In the genomic region with DNA sequence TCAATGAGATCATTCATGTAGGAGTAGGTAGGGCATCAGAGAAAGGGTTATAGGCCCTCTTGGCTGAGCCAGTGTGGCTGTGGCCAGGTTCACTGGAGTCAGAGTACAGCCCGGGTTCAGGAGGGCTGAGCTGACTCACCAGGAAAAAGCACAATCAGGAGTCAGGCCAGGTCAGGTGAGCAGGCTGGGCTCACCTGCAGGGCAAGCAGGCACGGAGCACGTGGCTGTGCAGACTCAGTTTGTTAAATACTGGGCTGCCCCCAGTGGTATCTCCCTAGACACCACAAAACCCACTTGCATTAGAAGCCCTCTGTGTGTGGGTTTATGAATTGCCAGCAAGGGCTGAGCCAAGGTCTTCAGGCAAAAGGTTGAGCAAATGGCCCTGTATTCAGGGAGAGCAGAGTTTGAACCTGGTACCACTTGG, we compare ENCODE assay signal across 1 cellular context.
TF ChIP-seq lines count a peak whose summit lies in the region.

No MANE protein-coding gene starts in this region.

TF ChIP-seq in HepG2, 621 proteins besides CTCF, POLR2A, EP300 and RAD21 (continues in another document):
- TF ChIP-seq ERF (CRISPR knock-in tag; IDR thresholded peaks at IDR 0.05) (peak; percentile 83; the same call in 1 of the 2 replicates), ZFP37 (CRISPR knock-in tag; IDR thresholded peaks at IDR 0.05; ENCODE audit: borderline replicate concordance) (peak; percentile 79; the same call in 1 of the 2 replicates), KAT7 (CRISPR knock-in tag; IDR thresholded peaks at IDR 0.05; ENCODE audit: borderline replicate concordance) (no peak), DR1 (CRISPR knock-in tag; IDR thresholded peaks at IDR 0.05) (no peak), ZNF30 (CRISPR knock-in tag; IDR thresholded peaks at IDR 0.05) (no peak), EED (CRISPR knock-in tag; IDR thresholded peaks at IDR 0.05) (no peak), ZNF607 (CRISPR knock-in tag; IDR thresholded peaks at IDR 0.05; ENCODE audit: borderline replicate concordance) (peak; percentile 60; the same call in 1 of the 2 replicates), ZNF766 (CRISPR knock-in tag; IDR thresholded peaks at IDR 0.05; ENCODE audit: borderline replicate concordance) (peak; percentile 50; the same call in 1 of the 2 replicates), RXRA (CRISPR knock-in tag; IDR thresholded peaks at IDR 0.05) (peak; percentile 98), ZKSCAN1 (IDR thresholded peaks at IDR 0.05; ENCODE audit: low read length) (no peak), NCOA1 (CRISPR knock-in tag; IDR thresholded peaks at IDR 0.05) (peak; percentile 76; the same call in 1 of the 2 replicates), SAFB2 (CRISPR knock-in tag; IDR thresholded peaks at IDR 0.05; ENCODE audit: borderline replicate concordance, low read depth) (no peak), JUND (CRISPR knock-in tag; IDR thresholded peaks at IDR 0.05) (peak; percentile 77; the same call in 1 of the 2 replicates), KLF9 (CRISPR knock-in tag; IDR thresholded peaks at IDR 0.05; ENCODE audit: low read depth) (no peak), ZMYM2 (CRISPR knock-in tag; IDR thresholded peaks at IDR 0.05) (0 out of 2 replicates have a peak, but pooled peaks have one; percentile 12), KLF6 (CRISPR knock-in tag; IDR thresholded peaks at IDR 0.05) (no peak), HNRNPLL (IDR thresholded peaks at IDR 0.05; ENCODE audit: low read depth, low read length, poor library complexity, severe bottlenecking) (no peak), ZNF598 (CRISPR knock-in tag; IDR thresholded peaks at IDR 0.05; ENCODE audit: borderline replicate concordance) (no peak; the same call in 1 of the 2 replicates), MYC (CRISPR knock-in tag; IDR thresholded peaks at IDR 0.05; ENCODE audit: borderline replicate concordance) (peak; percentile 92), AGO1 (IDR thresholded peaks at IDR 0.05; ENCODE audit: low read depth, low read length, poor library complexity, severe bottlenecking) (no peak), RBFOX2 (IDR thresholded peaks at IDR 0.05; ENCODE audit: low read depth, low read length) (no peak), GTF3A (CRISPR knock-in tag; conservative IDR thresholded peaks at IDR 0.05) (no peak), RBAK (CRISPR knock-in tag; IDR thresholded peaks at IDR 0.05) (no peak), SSRP1 (CRISPR knock-in tag; IDR thresholded peaks at IDR 0.05) (no peak), ZNF292 (CRISPR knock-in tag; IDR thresholded peaks at IDR 0.05; ENCODE audit: borderline replicate concordance, low read depth) (peak; percentile 41; the same call in 1 of the 2 replicates), LCORL (IDR thresholded peaks at IDR 0.05) (no peak), LCORL (CRISPR knock-in tag; IDR thresholded peaks at IDR 0.05) (peak; percentile 84), AGO2 (optimal IDR thresholded peaks at IDR 0.05; ENCODE audit: low read depth, low read length) (no peak), SETDB1 (CRISPR knock-in tag; IDR thresholded peaks at IDR 0.05; ENCODE audit: borderline replicate concordance) (no peak), ZBTB20 (CRISPR knock-in tag; IDR thresholded peaks at IDR 0.05; ENCODE audit: borderline replicate concordance, low read depth) (peak; percentile 79; the same call in 1 of the 2 replicates), THYN1 (CRISPR knock-in tag; IDR thresholded peaks at IDR 0.05; ENCODE audit: borderline replicate concordance, low read depth) (no peak), ZMYM3 (CRISPR knock-in tag; IDR thresholded peaks at IDR 0.05) (peak; percentile 83), HDAC1 (CRISPR knock-in tag; IDR thresholded peaks at IDR 0.05) (peak; percentile 61), ZNF136 (CRISPR knock-in tag; IDR thresholded peaks at IDR 0.05; ENCODE audit: low read depth) (no peak), ARNT2 (CRISPR knock-in tag; IDR thresholded peaks at IDR 0.05; ENCODE audit: low read depth) (no peak), ZNF441 (CRISPR knock-in tag; IDR thresholded peaks at IDR 0.05; ENCODE audit: borderline replicate concordance) (peak; percentile 56; the same call in 1 of the 2 replicates)
- TF ChIP-seq, protein P1, sequence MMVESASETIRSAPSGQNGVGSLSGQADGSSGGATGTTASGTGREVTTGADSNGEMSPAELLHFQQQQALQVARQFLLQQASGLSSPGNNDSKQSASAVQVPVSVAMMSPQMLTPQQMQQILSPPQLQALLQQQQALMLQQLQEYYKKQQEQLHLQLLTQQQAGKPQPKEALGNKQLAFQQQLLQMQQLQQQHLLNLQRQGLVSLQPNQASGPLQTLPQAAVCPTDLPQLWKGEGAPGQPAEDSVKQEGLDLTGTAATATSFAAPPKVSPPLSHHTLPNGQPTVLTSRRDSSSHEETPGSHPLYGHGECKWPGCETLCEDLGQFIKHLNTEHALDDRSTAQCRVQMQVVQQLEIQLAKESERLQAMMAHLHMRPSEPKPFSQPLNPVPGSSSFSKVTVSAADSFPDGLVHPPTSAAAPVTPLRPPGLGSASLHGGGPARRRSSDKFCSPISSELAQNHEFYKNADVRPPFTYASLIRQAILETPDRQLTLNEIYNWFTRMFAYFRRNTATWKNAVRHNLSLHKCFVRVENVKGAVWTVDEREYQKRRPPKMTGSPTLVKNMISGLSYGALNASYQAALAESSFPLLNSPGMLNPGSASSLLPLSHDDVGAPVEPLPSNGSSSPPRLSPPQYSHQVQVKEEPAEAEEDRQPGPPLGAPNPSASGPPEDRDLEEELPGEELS (CRISPR knock-in tag; IDR thresholded peaks at IDR 0.05), result no peak; the same call in 1 of the 2 replicates
- TF ChIP-seq, protein P2, sequence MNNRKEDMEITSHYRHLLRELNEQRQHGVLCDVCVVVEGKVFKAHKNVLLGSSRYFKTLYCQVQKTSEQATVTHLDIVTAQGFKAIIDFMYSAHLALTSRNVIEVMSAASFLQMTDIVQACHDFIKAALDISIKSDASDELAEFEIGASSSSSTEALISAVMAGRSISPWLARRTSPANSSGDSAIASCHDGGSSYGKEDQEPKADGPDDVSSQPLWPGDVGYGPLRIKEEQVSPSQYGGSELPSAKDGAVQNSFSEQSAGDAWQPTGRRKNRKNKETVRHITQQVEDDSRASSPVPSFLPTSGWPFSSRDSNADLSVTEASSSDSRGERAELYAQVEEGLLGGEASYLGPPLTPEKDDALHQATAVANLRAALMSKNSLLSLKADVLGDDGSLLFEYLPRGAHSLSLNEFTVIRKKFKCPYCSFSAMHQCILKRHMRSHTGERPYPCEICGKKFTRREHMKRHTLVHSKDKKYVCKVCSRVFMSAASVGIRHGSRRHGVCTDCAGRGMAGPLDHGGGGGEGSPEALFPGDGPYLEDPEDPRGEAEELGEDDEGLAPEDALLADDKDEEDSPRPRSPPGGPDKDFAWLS (CRISPR knock-in tag; IDR thresholded peaks at IDR 0.05; ENCODE audit: borderline replicate concordance), result no peak
- TF ChIP-seq, protein P3, sequence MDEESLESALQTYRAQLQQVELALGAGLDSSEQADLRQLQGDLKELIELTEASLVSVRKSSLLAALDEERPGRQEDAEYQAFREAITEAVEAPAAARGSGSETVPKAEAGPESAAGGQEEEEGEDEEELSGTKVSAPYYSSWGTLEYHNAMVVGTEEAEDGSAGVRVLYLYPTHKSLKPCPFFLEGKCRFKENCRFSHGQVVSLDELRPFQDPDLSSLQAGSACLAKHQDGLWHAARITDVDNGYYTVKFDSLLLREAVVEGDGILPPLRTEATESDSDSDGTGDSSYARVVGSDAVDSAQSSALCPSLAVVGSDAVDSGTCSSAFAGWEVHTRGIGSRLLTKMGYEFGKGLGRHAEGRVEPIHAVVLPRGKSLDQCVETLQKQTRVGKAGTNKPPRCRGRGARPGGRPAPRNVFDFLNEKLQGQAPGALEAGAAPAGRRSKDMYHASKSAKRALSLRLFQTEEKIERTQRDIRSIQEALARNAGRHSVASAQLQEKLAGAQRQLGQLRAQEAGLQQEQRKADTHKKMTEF (CRISPR knock-in tag; IDR thresholded peaks at IDR 0.05), result peak; percentile 74
- TF ChIP-seq, protein P4, sequence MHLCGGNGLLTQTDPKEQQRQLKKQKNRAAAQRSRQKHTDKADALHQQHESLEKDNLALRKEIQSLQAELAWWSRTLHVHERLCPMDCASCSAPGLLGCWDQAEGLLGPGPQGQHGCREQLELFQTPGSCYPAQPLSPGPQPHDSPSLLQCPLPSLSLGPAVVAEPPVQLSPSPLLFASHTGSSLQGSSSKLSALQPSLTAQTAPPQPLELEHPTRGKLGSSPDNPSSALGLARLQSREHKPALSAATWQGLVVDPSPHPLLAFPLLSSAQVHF (CRISPR knock-in tag; IDR thresholded peaks at IDR 0.05), result no peak
- TF ChIP-seq, protein P5, sequence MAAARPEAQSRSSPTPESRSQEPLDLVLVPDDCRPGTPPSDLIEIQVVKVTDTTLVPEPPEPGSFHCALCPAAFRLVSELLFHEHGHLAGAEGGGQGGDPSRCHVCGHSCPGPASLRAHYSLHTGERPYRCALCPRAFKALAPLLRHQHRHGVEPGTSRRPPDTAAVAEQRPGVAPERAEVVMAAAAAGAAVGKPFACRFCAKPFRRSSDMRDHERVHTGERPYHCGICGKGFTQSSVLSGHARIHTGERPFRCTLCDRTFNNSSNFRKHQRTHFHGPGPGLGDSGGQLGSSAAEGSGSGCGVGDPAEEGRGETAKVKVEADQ (CRISPR knock-in tag; IDR thresholded peaks at IDR 0.05; ENCODE audit: borderline replicate concordance), result no peak
- TF ChIP-seq, protein P6, sequence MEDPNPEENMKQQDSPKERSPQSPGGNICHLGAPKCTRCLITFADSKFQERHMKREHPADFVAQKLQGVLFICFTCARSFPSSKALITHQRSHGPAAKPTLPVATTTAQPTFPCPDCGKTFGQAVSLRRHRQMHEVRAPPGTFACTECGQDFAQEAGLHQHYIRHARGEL (CRISPR knock-in tag; IDR thresholded peaks at IDR 0.05), result no peak
- TF ChIP-seq, protein P7, sequence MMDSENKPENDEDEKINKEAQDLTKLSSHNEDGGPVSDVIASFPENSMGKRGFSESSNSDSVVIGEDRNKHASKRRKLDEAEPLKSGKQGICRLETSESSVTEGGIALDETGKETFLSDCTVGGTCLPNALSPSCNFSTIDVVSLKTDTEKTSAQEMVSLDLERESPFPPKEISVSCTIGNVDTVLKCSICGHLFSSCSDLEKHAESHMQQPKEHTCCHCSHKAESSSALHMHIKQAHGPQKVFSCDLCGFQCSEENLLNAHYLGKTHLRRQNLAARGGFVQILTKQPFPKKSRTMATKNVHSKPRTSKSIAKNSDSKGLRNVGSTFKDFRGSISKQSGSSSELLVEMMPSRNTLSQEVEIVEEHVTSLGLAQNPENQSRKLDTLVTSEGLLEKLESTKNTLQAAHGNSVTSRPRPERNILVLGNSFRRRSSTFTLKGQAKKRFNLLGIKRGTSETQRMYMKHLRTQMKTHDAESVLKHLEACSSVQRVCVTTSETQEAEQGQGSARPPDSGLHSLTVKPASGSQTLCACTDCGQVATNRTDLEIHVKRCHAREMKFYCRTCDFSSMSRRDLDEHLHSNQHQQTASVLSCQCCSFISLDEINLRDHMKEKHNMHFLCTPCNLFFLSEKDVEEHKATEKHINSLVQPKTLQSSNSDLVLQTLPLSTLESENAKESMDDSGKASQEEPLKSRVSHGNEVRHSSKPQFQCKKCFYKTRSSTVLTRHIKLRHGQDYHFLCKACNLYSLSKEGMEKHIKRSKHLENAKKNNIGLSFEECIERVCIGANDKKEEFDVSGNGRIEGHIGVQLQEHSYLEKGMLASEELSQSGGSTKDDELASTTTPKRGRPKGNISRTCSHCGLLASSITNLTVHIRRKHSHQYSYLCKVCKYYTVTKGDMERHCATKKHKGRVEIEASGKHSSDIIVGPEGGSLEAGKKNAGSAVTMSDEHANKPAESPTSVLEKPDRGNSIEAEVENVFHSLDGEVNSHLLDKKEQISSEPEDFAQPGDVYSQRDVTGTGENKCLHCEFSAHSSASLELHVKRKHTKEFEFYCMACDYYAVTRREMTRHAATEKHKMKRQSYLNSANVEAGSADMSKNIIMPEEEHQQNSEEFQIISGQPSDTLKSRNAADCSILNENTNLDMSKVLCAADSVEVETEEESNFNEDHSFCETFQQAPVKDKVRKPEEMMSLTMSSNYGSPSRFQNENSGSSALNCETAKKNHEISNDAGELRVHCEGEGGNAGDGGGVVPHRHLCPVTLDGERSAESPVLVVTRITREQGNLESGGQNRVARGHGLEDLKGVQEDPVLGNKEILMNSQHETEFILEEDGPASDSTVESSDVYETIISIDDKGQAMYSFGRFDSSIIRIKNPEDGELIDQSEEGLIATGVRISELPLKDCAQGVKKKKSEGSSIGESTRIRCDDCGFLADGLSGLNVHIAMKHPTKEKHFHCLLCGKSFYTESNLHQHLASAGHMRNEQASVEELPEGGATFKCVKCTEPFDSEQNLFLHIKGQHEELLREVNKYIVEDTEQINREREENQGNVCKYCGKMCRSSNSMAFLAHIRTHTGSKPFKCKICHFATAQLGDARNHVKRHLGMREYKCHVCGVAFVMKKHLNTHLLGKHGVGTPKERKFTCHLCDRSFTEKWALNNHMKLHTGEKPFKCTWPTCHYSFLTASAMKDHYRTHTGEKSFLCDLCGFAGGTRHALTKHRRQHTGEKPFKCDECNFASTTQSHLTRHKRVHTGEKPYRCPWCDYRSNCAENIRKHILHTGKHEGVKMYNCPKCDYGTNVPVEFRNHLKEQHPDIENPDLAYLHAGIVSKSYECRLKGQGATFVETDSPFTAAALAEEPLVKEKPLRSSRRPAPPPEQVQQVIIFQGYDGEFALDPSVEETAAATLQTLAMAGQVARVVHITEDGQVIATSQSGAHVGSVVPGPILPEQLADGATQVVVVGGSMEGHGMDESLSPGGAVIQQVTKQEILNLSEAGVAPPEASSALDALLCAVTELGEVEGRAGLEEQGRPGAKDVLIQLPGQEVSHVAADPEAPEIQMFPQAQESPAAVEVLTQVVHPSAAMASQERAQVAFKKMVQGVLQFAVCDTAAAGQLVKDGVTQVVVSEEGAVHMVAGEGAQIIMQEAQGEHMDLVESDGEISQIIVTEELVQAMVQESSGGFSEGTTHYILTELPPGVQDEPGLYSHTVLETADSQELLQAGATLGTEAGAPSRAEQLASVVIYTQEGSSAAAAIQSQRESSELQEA (CRISPR knock-in tag; IDR thresholded peaks at IDR 0.05; ENCODE audit: not compliant biosample characterization), result no peak
- TF ChIP-seq, protein P8, sequence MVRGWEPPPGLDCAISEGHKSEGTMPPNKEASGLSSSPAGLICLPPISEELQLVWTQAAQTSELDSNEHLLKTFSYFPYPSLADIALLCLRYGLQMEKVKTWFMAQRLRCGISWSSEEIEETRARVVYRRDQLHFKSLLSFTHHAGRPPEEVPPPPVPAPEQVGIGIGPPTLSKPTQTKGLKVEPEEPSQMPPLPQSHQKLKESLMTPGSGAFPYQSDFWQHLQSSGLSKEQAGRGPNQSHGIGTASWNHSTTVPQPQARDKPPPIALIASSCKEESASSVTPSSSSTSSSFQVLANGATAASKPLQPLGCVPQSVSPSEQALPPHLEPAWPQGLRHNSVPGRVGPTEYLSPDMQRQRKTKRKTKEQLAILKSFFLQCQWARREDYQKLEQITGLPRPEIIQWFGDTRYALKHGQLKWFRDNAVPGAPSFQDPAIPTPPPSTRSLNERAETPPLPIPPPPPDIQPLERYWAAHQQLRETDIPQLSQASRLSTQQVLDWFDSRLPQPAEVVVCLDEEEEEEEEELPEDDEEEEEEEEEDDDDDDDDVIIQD (CRISPR knock-in tag; IDR thresholded peaks at IDR 0.05; ENCODE audit: low read depth), result peak; percentile 60; the same call in 1 of the 2 replicates
